ENCODE assay signal across 8 cellular contexts in the genomic region with DNA sequence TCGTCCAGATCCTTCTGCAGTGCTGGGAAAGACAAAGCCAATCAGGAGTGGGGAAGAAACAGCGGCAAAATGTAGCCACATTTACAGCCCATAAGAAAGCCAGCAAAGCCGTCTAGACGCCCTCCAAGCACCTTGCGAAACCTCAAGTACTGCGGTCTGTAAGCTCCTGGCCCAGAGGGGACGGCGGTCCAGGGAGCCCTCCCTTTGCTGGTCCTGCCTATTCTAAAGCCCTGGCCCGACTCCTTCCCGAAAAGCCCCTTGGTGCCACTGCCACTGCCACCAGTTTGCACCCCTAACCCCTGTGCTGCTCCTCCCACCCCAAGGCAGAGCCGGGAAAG. TPM values are rescaled to one million over a fixed set of nuclear protein-coding genes. Genes with fewer than 3 reads are reported as not detected.
DNase-seq lines count a peak whose midpoint lies in the region; ATAC-seq and TF ChIP-seq lines count a peak whose summit lies in the region.

No MANE protein-coding gene starts in this region.

- H3K4me3 ChIP-seq in CD4-positive, CD25-positive, alpha-beta regulatory T cell (ENCODE audit: low read depth, low read length), result peak overlapping the region; percentile 59
- H3K4me3 ChIP-seq in ectodermal cell (ENCODE audit: insufficient read depth, low read depth, low read length), result peak overlapping the region; percentile 84

- peak overlapping the region; percentile 74 to 91 (median 84) for H3K4me3 Mint-ChIP-seq in CD4-positive, CD25-positive, alpha-beta regulatory T cell
- peak overlapping the region; percentile 93 to 96 (median 96) for H3K4me3 Mint-ChIP-seq in nephron

- no peaks in the 10 kb centered on the region for H3K9me3 ChIP-seq in CD4-positive, CD25-positive, alpha-beta regulatory T cell (ENCODE audit: control insufficient read depth in 2 of 2, low read length in 2 of 2)
- no peaks in the 10 kb centered on the region for H3K9me3 ChIP-seq in ectodermal cell (ENCODE audit: control insufficient read depth, low read length)

- H3K4me1 Mint-ChIP-seq in CD4-positive, CD25-positive, alpha-beta regulatory T cell, result peaks cover 0 to 26% (median 14%) of the 10 kb centered on the region in 4 donors
- peaks cover 9% of the 10 kb centered on the region for H3K4me1 Mint-ChIP-seq in nephron

- peaks cover 12% of the 10 kb centered on the region for H3K4me1 ChIP-seq in CD4-positive, CD25-positive, alpha-beta regulatory T cell (ENCODE audit: control insufficient read depth, insufficient read depth, low read length, poor library complexity, severe bottlenecking)
- H3K4me1 ChIP-seq in ectodermal cell (ENCODE audit: control insufficient read depth, insufficient read depth, low read length), result no peaks in the 10 kb centered on the region

- TF ChIP-seq CTCF in nephron (IDR thresholded peaks at IDR 0.05; ENCODE audit: unreplicated experiment in 3 of 3), result no peak

- DNase-seq in CD4-positive, CD25-positive, alpha-beta regulatory T cell, result no peak
- DNase-seq in NOMO-1 treated with DMSO at 0.1 percent for 48 hours (lab: John Stamatoyannopoulos, UW; ENCODE audit: unreplicated experiment), result peak; percentile 69
- DNase-seq in DMS114 treated with DMSO at 0.1 percent for 48 hours (lab: John Stamatoyannopoulos, UW; ENCODE audit: unreplicated experiment), result no peak
- DNase-seq in COLO668 (lab: John Stamatoyannopoulos, UW; ENCODE audit: unreplicated experiment), result no peak
- DNase-seq in GDM1 (lab: John Stamatoyannopoulos, UW), result no peak

- no peaks in the 10 kb centered on the region for H3K27me3 Mint-ChIP-seq in CD4-positive, CD25-positive, alpha-beta regulatory T cell
- H3K27me3 Mint-ChIP-seq in nephron (ENCODE audit: low read depth), result no peaks in the 10 kb centered on the region

- H3K27ac ChIP-seq in CD4-positive, CD25-positive, alpha-beta regulatory T cell (ENCODE audit: insufficient read depth, low read length, poor library complexity, severe bottlenecking), result peak overlapping the region; percentile 45
- H3K27ac ChIP-seq in ectodermal cell (ENCODE audit: insufficient read depth, low read depth, low read length, poor library complexity, severe bottlenecking), result no peak overlapping the region

- H3K9me3 Mint-ChIP-seq in CD4-positive, CD25-positive, alpha-beta regulatory T cell, result no peaks in the 10 kb centered on the region
- H3K9me3 Mint-ChIP-seq in nephron, result no peaks in the 10 kb centered on the region

- WGBS in ectodermal cell, 2 experiments, result 64 to 70% methylated on average over 11 of the region's 11 CpGs

- peaks cover 49% of the 10 kb centered on the region for H3K36me3 ChIP-seq in CD4-positive, CD25-positive, alpha-beta regulatory T cell (ENCODE audit: control insufficient read depth, insufficient read depth, low read length)
- peaks cover 29% of the 10 kb centered on the region for H3K36me3 ChIP-seq in ectodermal cell (ENCODE audit: control insufficient read depth, insufficient read depth, low read length)

- H3K36me3 Mint-ChIP-seq in CD4-positive, CD25-positive, alpha-beta regulatory T cell, result peaks cover 13% of the 10 kb centered on the region
- H3K36me3 Mint-ChIP-seq in nephron (ENCODE audit: low read depth), result peaks cover 25% of the 10 kb centered on the region

- no peak for ATAC-seq in CD4-positive, CD25-positive, alpha-beta regulatory T cell (ENCODE audit: low read depth in 2 of 2)
- no peak for ATAC-seq in HG02623 (IDR thresholded peaks at IDR 0.05; ENCODE audit: unreplicated experiment)

- no peaks in the 10 kb centered on the region for H3K27me3 ChIP-seq in CD4-positive, CD25-positive, alpha-beta regulatory T cell (ENCODE audit: control insufficient read depth, insufficient read depth, low read length)
- no peaks in the 10 kb centered on the region for H3K27me3 ChIP-seq in ectodermal cell (ENCODE audit: control insufficient read depth, insufficient read depth, low read length, poor library complexity, severe bottlenecking)

- peak overlapping the region in 2 of 3 donors; percentile 7 to 87 for H3K27ac Mint-ChIP-seq in CD4-positive, CD25-positive, alpha-beta regulatory T cell
- H3K27ac Mint-ChIP-seq in nephron, result peak overlapping the region in 2 of 3 experiments; percentile 19 to 38

RNA-seq across cellular contexts. Expression of gene TOR1A, which starts 1.1 kb away (rescaled TPM):
- 19.3 TPM for total RNA-seq in CD4-positive, CD25-positive, alpha-beta regulatory T cell
- 10 to 100 TPM; 63.6 to 72.7 (median 69.6) TPM for polyA plus RNA-seq in CD4-positive, CD25-positive, alpha-beta regulatory T cell
- polyA plus RNA-seq in ectodermal cell (2013, experiment 1 of 4), result 51.8 TPM
- polyA plus RNA-seq in ectodermal cell (2013, experiment 2 of 4), result 57.9 TPM
- polyA plus RNA-seq in ectodermal cell (2013, experiment 3 of 4), result 40.6 TPM
- 46.0 TPM for polyA plus RNA-seq in ectodermal cell (2013, experiment 4 of 4)

RNA-seq across cellular contexts. Expression of gene C9orf78, which starts 12.3 kb away (rescaled TPM):
- 91.6 TPM for total RNA-seq in CD4-positive, CD25-positive, alpha-beta regulatory T cell
- 100 to 1,000 TPM; 155 to 196 (median 170) TPM for polyA plus RNA-seq in CD4-positive, CD25-positive, alpha-beta regulatory T cell
- 56.0 TPM for polyA plus RNA-seq in ectodermal cell (2013, experiment 1 of 4)
- 55.0 TPM for polyA plus RNA-seq in ectodermal cell (2013, experiment 2 of 4)
- polyA plus RNA-seq in ectodermal cell (2013, experiment 3 of 4), result 44.1 TPM
- polyA plus RNA-seq in ectodermal cell (2013, experiment 4 of 4), result 51.2 TPM

RNA-seq across cellular contexts. Expression of gene USP20, which starts 12.5 kb away (rescaled TPM):
- total RNA-seq in CD4-positive, CD25-positive, alpha-beta regulatory T cell, result 116 TPM
- polyA plus RNA-seq in CD4-positive, CD25-positive, alpha-beta regulatory T cell, result 10 to 100 TPM; 37.1 to 54.7 (median 46.9) TPM
- polyA plus RNA-seq in ectodermal cell (2013, experiment 1 of 4), result 27.8 TPM
- 26.1 TPM for polyA plus RNA-seq in ectodermal cell (2013, experiment 2 of 4)
- 20.7 TPM for polyA plus RNA-seq in ectodermal cell (2013, experiment 3 of 4)
- 22.8 TPM for polyA plus RNA-seq in ectodermal cell (2013, experiment 4 of 4)

RNA-seq across cellular contexts. Expression of gene TOR1B, which starts 19.8 kb away (rescaled TPM):
- total RNA-seq in CD4-positive, CD25-positive, alpha-beta regulatory T cell, result 25.5 TPM
- polyA plus RNA-seq in CD4-positive, CD25-positive, alpha-beta regulatory T cell, result 10 to 100 TPM; 11.6 to 27.2 (median 14.5) TPM
- polyA plus RNA-seq in ectodermal cell (2013, experiment 1 of 4), result 22.0 TPM
- 26.9 TPM for polyA plus RNA-seq in ectodermal cell (2013, experiment 2 of 4)
- 19.4 TPM for polyA plus RNA-seq in ectodermal cell (2013, experiment 3 of 4)
- 20.0 TPM for polyA plus RNA-seq in ectodermal cell (2013, experiment 4 of 4)
